1 cellular context compared by ENCODE assay signal in genomic region chr14:90409209-90409730, GRCh38.
TF ChIP-seq lines count a peak whose summit lies in the region.

No MANE protein-coding gene starts in this region.

TF ChIP-seq in GM23338, 12 proteins besides CTCF, POLR2A, EP300 and RAD21 (continued from another document):
- TF ChIP-seq, protein P1, sequence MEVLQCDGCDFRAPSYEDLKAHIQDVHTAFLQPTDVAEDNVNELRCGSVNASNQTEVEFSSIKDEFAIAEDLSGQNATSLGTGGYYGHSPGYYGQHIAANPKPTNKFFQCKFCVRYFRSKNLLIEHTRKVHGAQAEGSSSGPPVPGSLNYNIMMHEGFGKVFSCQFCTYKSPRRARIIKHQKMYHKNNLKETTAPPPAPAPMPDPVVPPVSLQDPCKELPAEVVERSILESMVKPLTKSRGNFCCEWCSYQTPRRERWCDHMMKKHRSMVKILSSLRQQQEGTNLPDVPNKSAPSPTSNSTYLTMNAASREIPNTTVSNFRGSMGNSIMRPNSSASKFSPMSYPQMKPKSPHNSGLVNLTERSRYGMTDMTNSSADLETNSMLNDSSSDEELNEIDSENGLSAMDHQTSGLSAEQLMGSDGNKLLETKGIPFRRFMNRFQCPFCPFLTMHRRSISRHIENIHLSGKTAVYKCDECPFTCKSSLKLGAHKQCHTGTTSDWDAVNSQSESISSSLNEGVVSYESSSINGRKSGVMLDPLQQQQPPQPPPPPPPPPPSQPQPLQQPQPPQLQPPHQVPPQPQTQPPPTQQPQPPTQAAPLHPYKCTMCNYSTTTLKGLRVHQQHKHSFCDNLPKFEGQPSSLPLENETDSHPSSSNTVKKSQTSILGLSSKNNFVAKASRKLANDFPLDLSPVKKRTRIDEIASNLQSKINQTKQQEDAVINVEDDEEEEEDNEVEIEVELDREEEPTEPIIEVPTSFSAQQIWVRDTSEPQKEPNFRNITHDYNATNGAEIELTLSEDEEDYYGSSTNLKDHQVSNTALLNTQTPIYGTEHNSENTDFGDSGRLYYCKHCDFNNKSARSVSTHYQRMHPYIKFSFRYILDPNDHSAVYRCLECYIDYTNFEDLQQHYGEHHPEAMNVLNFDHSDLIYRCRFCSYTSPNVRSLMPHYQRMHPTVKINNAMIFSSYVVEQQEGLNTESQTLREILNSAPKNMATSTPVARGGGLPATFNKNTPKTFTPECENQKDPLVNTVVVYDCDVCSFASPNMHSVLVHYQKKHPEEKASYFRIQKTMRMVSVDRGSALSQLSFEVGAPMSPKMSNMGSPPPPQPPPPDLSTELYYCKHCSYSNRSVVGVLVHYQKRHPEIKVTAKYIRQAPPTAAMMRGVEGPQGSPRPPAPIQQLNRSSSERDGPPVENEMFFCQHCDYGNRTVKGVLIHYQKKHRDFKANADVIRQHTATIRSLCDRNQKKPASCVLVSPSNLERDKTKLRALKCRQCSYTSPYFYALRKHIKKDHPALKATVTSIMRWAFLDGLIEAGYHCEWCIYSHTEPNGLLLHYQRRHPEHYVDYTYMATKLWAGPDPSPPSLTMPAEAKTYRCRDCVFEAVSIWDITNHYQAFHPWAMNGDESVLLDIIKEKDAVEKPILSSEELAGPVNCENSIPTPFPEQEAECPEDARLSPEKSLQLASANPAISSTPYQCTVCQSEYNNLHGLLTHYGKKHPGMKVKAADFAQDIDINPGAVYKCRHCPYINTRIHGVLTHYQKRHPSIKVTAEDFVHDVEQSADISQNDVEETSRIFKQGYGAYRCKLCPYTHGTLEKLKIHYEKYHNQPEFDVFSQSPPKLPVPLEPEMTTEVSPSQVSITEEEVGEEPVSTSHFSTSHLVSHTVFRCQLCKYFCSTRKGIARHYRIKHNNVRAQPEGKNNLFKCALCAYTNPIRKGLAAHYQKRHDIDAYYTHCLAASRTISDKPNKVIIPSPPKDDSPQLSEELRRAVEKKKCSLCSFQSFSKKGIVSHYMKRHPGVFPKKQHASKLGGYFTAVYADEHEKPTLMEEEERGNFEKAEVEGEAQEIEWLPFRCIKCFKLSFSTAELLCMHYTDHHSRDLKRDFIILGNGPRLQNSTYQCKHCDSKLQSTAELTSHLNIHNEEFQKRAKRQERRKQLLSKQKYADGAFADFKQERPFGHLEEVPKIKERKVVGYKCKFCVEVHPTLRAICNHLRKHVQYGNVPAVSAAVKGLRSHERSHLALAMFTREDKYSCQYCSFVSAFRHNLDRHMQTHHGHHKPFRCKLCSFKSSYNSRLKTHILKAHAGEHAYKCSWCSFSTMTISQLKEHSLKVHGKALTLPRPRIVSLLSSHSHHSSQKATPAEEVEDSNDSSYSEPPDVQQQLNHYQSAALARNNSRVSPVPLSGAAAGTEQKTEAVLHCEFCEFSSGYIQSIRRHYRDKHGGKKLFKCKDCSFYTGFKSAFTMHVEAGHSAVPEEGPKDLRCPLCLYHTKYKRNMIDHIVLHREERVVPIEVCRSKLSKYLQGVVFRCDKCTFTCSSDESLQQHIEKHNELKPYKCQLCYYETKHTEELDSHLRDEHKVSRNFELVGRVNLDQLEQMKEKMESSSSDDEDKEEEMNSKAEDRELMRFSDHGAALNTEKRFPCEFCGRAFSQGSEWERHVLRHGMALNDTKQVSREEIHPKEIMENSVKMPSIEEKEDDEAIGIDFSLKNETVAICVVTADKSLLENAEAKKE (CRISPR knock-in tag; IDR thresholded peaks at IDR 0.05): no peak
- TF ChIP-seq POLR2AphosphoS5 (IDR thresholded peaks at IDR 0.05; ENCODE audit: low read depth): no peak
